8 cellular contexts compared by ENCODE assay signal in the genomic region with DNA sequence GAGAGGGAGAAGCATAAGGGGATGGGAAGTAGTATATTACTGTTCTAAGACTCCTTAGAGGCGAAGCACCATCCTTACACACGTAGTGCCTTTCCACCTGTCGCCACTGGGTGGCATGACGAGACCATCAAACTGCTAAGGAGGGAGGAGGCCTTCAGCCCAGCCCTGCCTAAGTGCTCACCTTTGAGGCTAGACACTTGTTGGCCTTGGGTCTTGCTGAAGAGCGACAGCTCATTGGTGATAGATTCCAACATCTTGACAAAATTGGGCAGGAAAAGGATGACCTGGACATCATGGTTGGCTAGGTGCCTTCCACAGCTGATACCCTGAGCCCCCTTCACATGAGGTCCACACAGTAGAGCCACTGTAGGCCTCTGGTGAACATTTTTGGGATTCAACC. TPM values are rescaled to one million over a fixed set of nuclear protein-coding genes. Genes with fewer than 3 reads are reported as not detected.
A peak's percentile ranks its signal among the peaks of the same experiment; 100 is the strongest.
DNase-seq lines count a peak whose midpoint lies in the region; ATAC-seq and TF ChIP-seq lines count a peak whose summit lies in the region.

No MANE protein-coding gene starts in this region.

- no peaks in the 10 kb centered on the region for H3K4me1 Mint-ChIP-seq in HFFc6 (ENCODE audit: low read depth)
- peaks cover 3% of the 10 kb centered on the region for H3K4me1 Mint-ChIP-seq in activated T-cell treated with anti-CD3 and anti-CD28 coated beads, Interleukin-2, amount 50 U/mL, for 4 hours (ENCODE audit: low read depth)

- H3K27me3 ChIP-seq in Panc1 (ENCODE audit: control insufficient read depth, insufficient read depth, low read length) (no peaks in the 10 kb centered on the region), thoracic aorta (replicated peaks; ENCODE audit: insufficient read depth) (no peaks in the 10 kb centered on the region)

- no peaks in the 10 kb centered on the region for H3K27me3 Mint-ChIP-seq in HFFc6 (ENCODE audit: insufficient read depth)
- H3K27me3 Mint-ChIP-seq in activated T-cell treated with anti-CD3 and anti-CD28 coated beads, Interleukin-2, amount 50 U/mL, for 4 hours (ENCODE audit: low read depth) = no peaks in the 10 kb centered on the region

- BruUV-seq in Panc1 (replicated peaks; lab: Mats Ljungman, UMichigan) = no TSS peak

- H3K36me3 Mint-ChIP-seq in HFFc6 (ENCODE audit: low read depth) = peaks cover 13% of the 10 kb centered on the region
- H3K36me3 Mint-ChIP-seq in activated T-cell treated with anti-CD3 and anti-CD28 coated beads, Interleukin-2, amount 50 U/mL, for 4 hours (ENCODE audit: insufficient read depth) = peaks cover 31% of the 10 kb centered on the region

- CTCF ChIA-PET in Panc1 (lab: Charles Lee) = interaction anchor here (0.8 to 8.4 kb wide), 4 partner anchors 14 to 182 kb away, joined by 3 to 106 read pairs (median 4); no protein-coding TSS in a partner anchor

- intact Hi-C loops in Panc1 (cut with micrococcal nuclease; ENCODE audit: unreplicated experiment) = loop anchor here (1.0 kb wide), 1 partner anchor 133 kb away; no protein-coding TSS in a partner anchor

- no peak overlapping the region for H3K27ac ChIP-seq in Panc1 (ENCODE audit: low read length)
- H3K27ac ChIP-seq in thoracic aorta = no peak overlapping the region

- H3K27ac Mint-ChIP-seq in HFFc6 = no peak overlapping the region

- no peaks in the 10 kb centered on the region for H3K4me1 ChIP-seq in Panc1 (ENCODE audit: control insufficient read depth, insufficient read depth, low read length)
- H3K4me1 ChIP-seq in thoracic aorta (ENCODE audit: control insufficient read depth in 1 of 2, low read depth in 2 of 2) = peaks cover 0 to under 1% of the 10 kb centered on the region in 2 donors

- POLR2A ChIA-PET in Panc1 (lab: Charles Lee) = no interaction called here

- in situ Hi-C loops in Panc1 (cut with HindIII; ENCODE audit: low pct_unique_long_range_greater_than_20kb, low sequenced_read_pairs) = loop anchor here (25.0 kb wide), 1 partner anchor 127 kb away; no protein-coding TSS in a partner anchor

- peak; percentile 93 for TF ChIP-seq CTCF in HFFc6 (IDR thresholded peaks at IDR 0.05)
- peak; percentile 90 for TF ChIP-seq CTCF in Panc1 (IDR thresholded peaks at IDR 0.05)
- peak; percentile 93 for TF ChIP-seq CTCF in fibroblast of mammary gland (conservative IDR thresholded peaks at IDR 0.05; ENCODE audit: control insufficient read depth, insufficient read depth, low read depth, low read length)
- TF ChIP-seq CTCF in thoracic aorta (IDR thresholded peaks at IDR 0.05) = peak; percentile 78

- ATAC-seq in Panc1 = peak; percentile 84
- ATAC-seq in activated T-cell treated with anti-CD3 and anti-CD28 coated beads, Interleukin-2, amount 50 U/mL, for 4 hours = peak; percentile 89 to 92
- ATAC-seq in thoracic aorta (ENCODE audit: insufficient number of reproducible peaks, low FRiP score, low read depth) = no peak
- ATAC-seq in HG02642 (IDR thresholded peaks at IDR 0.05; ENCODE audit: poor library complexity, unreplicated experiment) = no peak

- peaks cover 8% of the 10 kb centered on the region for H3K36me3 ChIP-seq in Panc1 (ENCODE audit: control insufficient read depth, insufficient read depth, low read length)
- H3K36me3 ChIP-seq in thoracic aorta = peaks cover 60% of the 10 kb centered on the region

- DNase-seq in D341Med (ENCODE audit: low spot score) = peak; percentile 83
- peak; percentile 52 for DNase-seq in HFFc6
- peak; percentile 69 for DNase-seq in Panc1 (ENCODE audit: low read depth, low spot score)
- DNase-seq in activated T-cell treated with anti-CD3 and anti-CD28 coated beads, Interleukin-2, amount 50 U/mL, for 4 hours = peak; percentile 70
- DNase-seq in fibroblast of mammary gland (ENCODE audit: low read depth) = peak; percentile 67
- DNase-seq in occipital lobe (lab: John Stamatoyannopoulos, UW) = peak; percentile 16
- DNase-seq in thoracic aorta (ENCODE audit: low spot score) = no peak

- no peak overlapping the region for H3K4me3 Mint-ChIP-seq in HFFc6
- H3K4me3 Mint-ChIP-seq in activated T-cell treated with anti-CD3 and anti-CD28 coated beads, Interleukin-2, amount 50 U/mL, for 4 hours = no peak overlapping the region

- H3K9me3 Mint-ChIP-seq in HFFc6 = no peaks in the 10 kb centered on the region
- no peaks in the 10 kb centered on the region for H3K9me3 Mint-ChIP-seq in activated T-cell treated with anti-CD3 and anti-CD28 coated beads, Interleukin-2, amount 50 U/mL, for 4 hours

- H3K9me3 ChIP-seq in Panc1 (ENCODE audit: control insufficient read depth, insufficient read depth, low read depth, low read length) = no peaks in the 10 kb centered on the region
- no peaks in the 10 kb centered on the region for H3K9me3 ChIP-seq in thoracic aorta

- H3K4me3 ChIP-seq in Panc1 (ENCODE audit: low read depth in 2 of 2, low read length in 2 of 2) = no peak overlapping the region
- no peak overlapping the region for H3K4me3 ChIP-seq in fibroblast of mammary gland (ENCODE audit: control insufficient read depth, low read depth, low read length)
- H3K4me3 ChIP-seq in thoracic aorta = no peak overlapping the region

RNA-seq across cellular contexts. Expression of gene CLK3, which starts 19.6 kb away (rescaled TPM):
- total RNA-seq in HFFc6 (2021; fragmentation: NEBNext Ultra II Directional; extraction: Animal tissue kit (Norgen Biotek cat#: 25700)) = 10 to 100 TPM; 45.4 to 53.0 (median 46.9) TPM
- total RNA-seq in Panc1 (2021; ENCODE audit: unreplicated experiment) = 69.8 TPM
- polyA plus RNA-seq in Panc1 (2012; ENCODE audit: insufficient read length) = 77.9 TPM
- 10 to 100 TPM; 74.0 to 78.2 (median 74.8) TPM for total RNA-seq in activated T-cell treated with anti-CD3 and anti-CD28 coated beads, Interleukin-2, amount 50 U/mL, for 4 hours
- 27.0 TPM for total RNA-seq in occipital lobe
- 100 to 1,000 TPM; 114 to 156 TPM for total RNA-seq in thoracic aorta

Comparison
In these comparisons a context has a peak if more than half of its experiments do, and no peak if none do; other contexts are left out.
1. ATAC-seq: peak in Panc1 (single experiment) and activated T-cell treated with anti-CD3 and anti-CD28 coated beads, Interleukin-2, amount 50 U/mL, for 4 hours (2 of 2); none in thoracic aorta (single experiment) and HG02642 (single experiment).
2. Peak in every context shown above with its lines, with median percentiles within 50 percentile points of each other: CTCF ChIP-seq.